1 cellular context compared by ENCODE assay signal in the genomic region with DNA sequence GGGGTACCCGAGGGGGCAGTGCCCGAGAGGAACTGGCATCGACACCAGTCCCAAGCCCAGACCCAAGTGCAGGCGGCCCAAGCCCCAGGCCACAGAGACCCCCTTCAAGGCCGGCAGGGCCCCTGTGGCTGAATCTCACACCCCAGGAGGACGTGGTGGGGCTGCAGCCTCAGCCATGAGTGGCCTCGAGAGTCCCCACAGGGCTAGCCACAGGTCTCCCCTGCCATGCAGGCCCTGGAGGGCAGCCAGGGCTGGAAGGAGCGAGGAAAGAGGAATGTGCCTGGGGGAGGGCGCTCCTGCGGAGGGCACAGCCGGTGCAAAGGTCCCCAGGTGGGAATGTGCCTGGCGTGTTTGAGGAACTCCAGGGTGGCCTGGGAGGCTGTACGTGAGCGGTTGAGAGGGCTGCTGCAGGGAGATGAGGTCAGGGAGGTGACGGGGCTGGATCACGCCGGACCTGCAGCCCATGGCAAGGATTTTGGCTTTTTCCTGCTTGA.
TF ChIP-seq lines count a peak whose summit lies in the region.

No MANE protein-coding gene starts in this region.

TF ChIP-seq in HepG2, 621 proteins besides CTCF, POLR2A, EP300 and RAD21 (continued from another document):
- TF ChIP-seq CAMTA2 (CRISPR knock-in tag; IDR thresholded peaks at IDR 0.05; ENCODE audit: borderline replicate concordance) (no peak), MEIS1 (CRISPR knock-in tag; IDR thresholded peaks at IDR 0.05; ENCODE audit: borderline replicate concordance) (no peak), TBX3 (IDR thresholded peaks at IDR 0.05; ENCODE audit: borderline replicate concordance) (no peak), NR1H2 (CRISPR knock-in tag; IDR thresholded peaks at IDR 0.05; ENCODE audit: borderline replicate concordance, low read depth) (no peak), ARNT2 (CRISPR knock-in tag; IDR thresholded peaks at IDR 0.05; ENCODE audit: low read depth) (no peak), MXI1 (IDR thresholded peaks at IDR 0.05; ENCODE audit: borderline replicate concordance, low read depth, low read length) (no peak), ZNF451 (CRISPR knock-in tag; IDR thresholded peaks at IDR 0.05) (no peak), ZNF251 (CRISPR knock-in tag; IDR thresholded peaks at IDR 0.05) (no peak), MTF1 (CRISPR knock-in tag; IDR thresholded peaks at IDR 0.05) (no peak), SMAD3 (CRISPR knock-in tag; IDR thresholded peaks at IDR 0.05) (no peak), GABPB1 (CRISPR knock-in tag; IDR thresholded peaks at IDR 0.05) (peak; percentile 19; the same call in 1 of the 2 replicates)
- TF ChIP-seq, protein P1, sequence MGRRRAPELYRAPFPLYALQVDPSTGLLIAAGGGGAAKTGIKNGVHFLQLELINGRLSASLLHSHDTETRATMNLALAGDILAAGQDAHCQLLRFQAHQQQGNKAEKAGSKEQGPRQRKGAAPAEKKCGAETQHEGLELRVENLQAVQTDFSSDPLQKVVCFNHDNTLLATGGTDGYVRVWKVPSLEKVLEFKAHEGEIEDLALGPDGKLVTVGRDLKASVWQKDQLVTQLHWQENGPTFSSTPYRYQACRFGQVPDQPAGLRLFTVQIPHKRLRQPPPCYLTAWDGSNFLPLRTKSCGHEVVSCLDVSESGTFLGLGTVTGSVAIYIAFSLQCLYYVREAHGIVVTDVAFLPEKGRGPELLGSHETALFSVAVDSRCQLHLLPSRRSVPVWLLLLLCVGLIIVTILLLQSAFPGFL (CRISPR knock-in tag; IDR thresholded peaks at IDR 0.05) = no peak
- TF ChIP-seq, protein P2, sequence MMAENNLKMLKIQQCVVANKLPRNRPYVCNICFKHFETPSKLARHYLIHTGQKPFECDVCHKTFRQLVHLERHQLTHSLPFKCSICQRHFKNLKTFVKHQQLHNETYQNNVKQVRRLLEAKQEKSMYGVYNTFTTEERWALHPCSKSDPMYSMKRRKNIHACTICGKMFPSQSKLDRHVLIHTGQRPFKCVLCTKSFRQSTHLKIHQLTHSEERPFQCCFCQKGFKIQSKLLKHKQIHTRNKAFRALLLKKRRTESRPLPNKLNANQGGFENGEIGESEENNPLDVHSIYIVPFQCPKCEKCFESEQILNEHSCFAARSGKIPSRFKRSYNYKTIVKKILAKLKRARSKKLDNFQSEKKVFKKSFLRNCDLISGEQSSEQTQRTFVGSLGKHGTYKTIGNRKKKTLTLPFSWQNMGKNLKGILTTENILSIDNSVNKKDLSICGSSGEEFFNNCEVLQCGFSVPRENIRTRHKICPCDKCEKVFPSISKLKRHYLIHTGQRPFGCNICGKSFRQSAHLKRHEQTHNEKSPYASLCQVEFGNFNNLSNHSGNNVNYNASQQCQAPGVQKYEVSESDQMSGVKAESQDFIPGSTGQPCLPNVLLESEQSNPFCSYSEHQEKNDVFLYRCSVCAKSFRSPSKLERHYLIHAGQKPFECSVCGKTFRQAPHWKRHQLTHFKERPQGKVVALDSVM (CRISPR knock-in tag; IDR thresholded peaks at IDR 0.05) = peak; percentile 60
- TF ChIP-seq, protein P3, sequence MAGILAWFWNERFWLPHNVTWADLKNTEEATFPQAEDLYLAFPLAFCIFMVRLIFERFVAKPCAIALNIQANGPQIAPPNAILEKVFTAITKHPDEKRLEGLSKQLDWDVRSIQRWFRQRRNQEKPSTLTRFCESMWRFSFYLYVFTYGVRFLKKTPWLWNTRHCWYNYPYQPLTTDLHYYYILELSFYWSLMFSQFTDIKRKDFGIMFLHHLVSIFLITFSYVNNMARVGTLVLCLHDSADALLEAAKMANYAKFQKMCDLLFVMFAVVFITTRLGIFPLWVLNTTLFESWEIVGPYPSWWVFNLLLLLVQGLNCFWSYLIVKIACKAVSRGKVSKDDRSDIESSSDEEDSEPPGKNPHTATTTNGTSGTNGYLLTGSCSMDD (CRISPR knock-in tag; IDR thresholded peaks at IDR 0.05) = no peak
